Comparison of ENCODE assay signal across 1 cellular context in the genomic region with DNA sequence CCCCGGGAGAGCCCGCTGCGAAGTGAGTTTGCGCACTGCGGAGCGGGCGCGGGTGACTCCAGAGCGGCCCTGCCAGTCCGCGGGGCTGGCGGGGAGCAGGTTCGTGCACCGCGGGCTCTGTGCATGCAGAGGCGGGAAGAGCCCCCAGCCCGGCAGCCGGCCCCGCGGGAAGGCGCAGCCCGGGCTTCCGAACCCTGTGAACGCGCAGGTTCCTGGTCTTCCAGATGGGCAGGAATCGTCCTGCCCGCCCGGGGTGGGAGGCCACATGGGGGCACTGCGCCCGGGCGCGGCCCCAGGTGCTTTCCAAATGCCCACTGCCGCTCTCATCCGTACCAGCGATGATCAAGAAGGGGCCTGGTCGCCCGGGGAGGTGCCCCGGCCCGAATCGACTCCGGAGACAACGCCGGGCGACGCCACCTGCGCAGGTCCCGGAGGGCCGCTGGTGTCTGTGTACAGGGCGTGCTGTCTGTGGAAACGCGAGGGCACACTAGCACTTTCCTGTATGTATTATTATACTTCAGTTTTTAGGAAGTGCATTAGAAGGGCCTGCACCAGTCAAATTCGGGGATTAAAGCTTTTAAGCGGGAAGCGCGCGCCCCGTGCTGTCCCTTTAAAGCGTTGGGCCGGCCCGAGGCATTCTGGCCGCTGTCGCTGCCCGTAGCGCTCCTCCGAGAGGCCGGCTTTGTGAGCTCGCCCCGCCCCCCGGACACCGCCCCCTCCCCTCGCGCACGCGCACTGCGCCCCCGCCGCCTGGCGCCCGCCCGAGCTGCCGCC.
TF ChIP-seq lines count a peak whose summit lies in the region.

A gene (plus strand): TSS at position 740 of the 774 bp plus-strand sequence. CDS start 3,796 bp downstream, outside the sequence.

TF ChIP-seq in K562, 482 proteins besides CTCF, POLR2A, EP300 and RAD21 (continued from another document and continues in another):
- TF ChIP-seq, protein P1, sequence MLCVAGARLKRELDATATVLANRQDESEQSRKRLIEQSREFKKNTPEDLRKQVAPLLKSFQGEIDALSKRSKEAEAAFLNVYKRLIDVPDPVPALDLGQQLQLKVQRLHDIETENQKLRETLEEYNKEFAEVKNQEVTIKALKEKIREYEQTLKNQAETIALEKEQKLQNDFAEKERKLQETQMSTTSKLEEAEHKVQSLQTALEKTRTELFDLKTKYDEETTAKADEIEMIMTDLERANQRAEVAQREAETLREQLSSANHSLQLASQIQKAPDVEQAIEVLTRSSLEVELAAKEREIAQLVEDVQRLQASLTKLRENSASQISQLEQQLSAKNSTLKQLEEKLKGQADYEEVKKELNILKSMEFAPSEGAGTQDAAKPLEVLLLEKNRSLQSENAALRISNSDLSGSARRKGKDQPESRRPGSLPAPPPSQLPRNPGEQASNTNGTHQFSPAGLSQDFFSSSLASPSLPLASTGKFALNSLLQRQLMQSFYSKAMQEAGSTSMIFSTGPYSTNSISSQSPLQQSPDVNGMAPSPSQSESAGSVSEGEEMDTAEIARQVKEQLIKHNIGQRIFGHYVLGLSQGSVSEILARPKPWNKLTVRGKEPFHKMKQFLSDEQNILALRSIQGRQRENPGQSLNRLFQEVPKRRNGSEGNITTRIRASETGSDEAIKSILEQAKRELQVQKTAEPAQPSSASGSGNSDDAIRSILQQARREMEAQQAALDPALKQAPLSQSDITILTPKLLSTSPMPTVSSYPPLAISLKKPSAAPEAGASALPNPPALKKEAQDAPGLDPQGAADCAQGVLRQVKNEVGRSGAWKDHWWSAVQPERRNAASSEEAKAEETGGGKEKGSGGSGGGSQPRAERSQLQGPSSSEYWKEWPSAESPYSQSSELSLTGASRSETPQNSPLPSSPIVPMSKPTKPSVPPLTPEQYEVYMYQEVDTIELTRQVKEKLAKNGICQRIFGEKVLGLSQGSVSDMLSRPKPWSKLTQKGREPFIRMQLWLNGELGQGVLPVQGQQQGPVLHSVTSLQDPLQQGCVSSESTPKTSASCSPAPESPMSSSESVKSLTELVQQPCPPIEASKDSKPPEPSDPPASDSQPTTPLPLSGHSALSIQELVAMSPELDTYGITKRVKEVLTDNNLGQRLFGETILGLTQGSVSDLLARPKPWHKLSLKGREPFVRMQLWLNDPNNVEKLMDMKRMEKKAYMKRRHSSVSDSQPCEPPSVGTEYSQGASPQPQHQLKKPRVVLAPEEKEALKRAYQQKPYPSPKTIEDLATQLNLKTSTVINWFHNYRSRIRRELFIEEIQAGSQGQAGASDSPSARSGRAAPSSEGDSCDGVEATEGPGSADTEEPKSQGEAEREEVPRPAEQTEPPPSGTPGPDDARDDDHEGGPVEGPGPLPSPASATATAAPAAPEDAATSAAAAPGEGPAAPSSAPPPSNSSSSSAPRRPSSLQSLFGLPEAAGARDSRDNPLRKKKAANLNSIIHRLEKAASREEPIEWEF (CRISPR knock-in tag; IDR thresholded peaks at IDR 0.05), result no peak
- TF ChIP-seq SLC30A9 (CRISPR knock-in tag; IDR thresholded peaks at IDR 0.05) (no peak), MTA1 (IDR thresholded peaks at IDR 0.05; ENCODE audit: borderline replicate concordance) (no peak), NFIC (IDR thresholded peaks at IDR 0.05) (peak; percentile 20; the same call in 1 of the 2 replicates), JUND (IDR thresholded peaks at IDR 0.05; ENCODE audit: borderline replicate concordance, low read depth, low read length) (0 out of 2 replicates have a peak, but pooled peaks have one; percentile 8), JUND (tag; IDR thresholded peaks at IDR 0.05; ENCODE audit: borderline replicate concordance, low read depth, low read length) (no peak), TAL1 (IDR thresholded peaks at IDR 0.05) (no peak), HCFC1 (IDR thresholded peaks at IDR 0.05; ENCODE audit: low read depth, low read length) (peak; percentile 57), DMBX1 (CRISPR knock-in tag; IDR thresholded peaks at IDR 0.05; ENCODE audit: borderline replicate concordance) (no peak), PHF8 (IDR thresholded peaks at IDR 0.05; ENCODE audit: borderline replicate concordance, low read length) (peak; percentile 78), EHMT2 (IDR thresholded peaks at IDR 0.05) (no peak), HDAC3 (IDR thresholded peaks at IDR 0.05; ENCODE audit: borderline replicate concordance, partially characterized antibody) (no peak), MAFG (tag; conservative IDR thresholded peaks at IDR 0.05) (no peak), RNF2 (IDR thresholded peaks at IDR 0.05) (no peak), ZNF785 (CRISPR knock-in tag; IDR thresholded peaks at IDR 0.05) (no peak), HNRNPH1 (optimal IDR thresholded peaks at IDR 0.05; ENCODE audit: low read depth, low read length) (no peak), SMC3 (conservative IDR thresholded peaks at IDR 0.05; ENCODE audit: insufficient read depth, low read depth, low read length) (no peak), MXI1 (IDR thresholded peaks at IDR 0.05; ENCODE audit: low read depth, low read length) (no peak), CBX2 (IDR thresholded peaks at IDR 0.05; ENCODE audit: insufficient read depth, low read length, poor library complexity, severe bottlenecking) (no peak), MCM3 (IDR thresholded peaks at IDR 0.05) (no peak), TAF9B (IDR thresholded peaks at IDR 0.05; ENCODE audit: partially characterized antibody) (peak; percentile 51), KDM2B (CRISPR knock-in tag; IDR thresholded peaks at IDR 0.05) (no peak), KDM1A (IDR thresholded peaks at IDR 0.05) (no peak), ZBTB8A (IDR thresholded peaks at IDR 0.05; ENCODE audit: partially characterized antibody) (no peak), PRPF4 (IDR thresholded peaks at IDR 0.05; ENCODE audit: insufficient read depth, low read depth, low read length, poor library complexity, severe bottlenecking) (no peak), TBL1XR1 (IDR thresholded peaks at IDR 0.05; ENCODE audit: low read length in 2 of 2) (no peak), L3MBTL2 (IDR thresholded peaks at IDR 0.05) (peak; percentile 73), DACH1 (IDR thresholded peaks at IDR 0.05; ENCODE audit: partially characterized antibody) (no peak), TRIM24 (IDR thresholded peaks at IDR 0.05) (no peak), TAF7 (tag; IDR thresholded peaks at IDR 0.05) (peak; percentile 64; the same call in 1 of the 2 replicates), CBX1 (IDR thresholded peaks at IDR 0.05; ENCODE audit: low read depth) (no peak), HEY1 (CRISPR knock-in tag; IDR thresholded peaks at IDR 0.05; ENCODE audit: borderline replicate concordance) (no peak), ZKSCAN3 (CRISPR knock-in tag; IDR thresholded peaks at IDR 0.05) (no peak), GTF2E2 (tag; IDR thresholded peaks at IDR 0.05) (peak; percentile 70), ZNF311 (CRISPR knock-in tag; IDR thresholded peaks at IDR 0.05) (no peak), TCF3 (CRISPR knock-in tag; IDR thresholded peaks at IDR 0.05) (no peak), HNRNPK (IDR thresholded peaks at IDR 0.05; ENCODE audit: low read depth, low read length, poor library complexity, severe bottlenecking) (no peak), ZC3H11A (IDR thresholded peaks at IDR 0.05; ENCODE audit: low read depth, low read length) (no peak)
- TF ChIP-seq, protein P2, sequence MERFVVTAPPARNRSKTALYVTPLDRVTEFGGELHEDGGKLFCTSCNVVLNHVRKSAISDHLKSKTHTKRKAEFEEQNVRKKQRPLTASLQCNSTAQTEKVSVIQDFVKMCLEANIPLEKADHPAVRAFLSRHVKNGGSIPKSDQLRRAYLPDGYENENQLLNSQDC (CRISPR knock-in tag; IDR thresholded peaks at IDR 0.05), result no peak
- TF ChIP-seq, protein P3, sequence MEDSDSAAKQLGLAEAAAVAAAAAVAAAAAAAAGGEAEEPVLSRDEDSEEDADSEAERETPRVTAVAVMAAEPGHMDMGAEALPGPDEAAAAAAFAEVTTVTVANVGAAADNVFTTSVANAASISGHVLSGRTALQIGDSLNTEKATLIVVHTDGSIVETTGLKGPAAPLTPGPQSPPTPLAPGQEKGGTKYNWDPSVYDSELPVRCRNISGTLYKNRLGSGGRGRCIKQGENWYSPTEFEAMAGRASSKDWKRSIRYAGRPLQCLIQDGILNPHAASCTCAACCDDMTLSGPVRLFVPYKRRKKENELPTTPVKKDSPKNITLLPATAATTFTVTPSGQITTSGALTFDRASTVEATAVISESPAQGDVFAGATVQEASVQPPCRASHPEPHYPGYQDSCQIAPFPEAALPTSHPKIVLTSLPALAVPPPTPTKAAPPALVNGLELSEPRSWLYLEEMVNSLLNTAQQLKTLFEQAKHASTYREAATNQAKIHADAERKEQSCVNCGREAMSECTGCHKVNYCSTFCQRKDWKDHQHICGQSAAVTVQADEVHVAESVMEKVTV (CRISPR knock-in tag; IDR thresholded peaks at IDR 0.05), result no peak
- TF ChIP-seq, protein P4, sequence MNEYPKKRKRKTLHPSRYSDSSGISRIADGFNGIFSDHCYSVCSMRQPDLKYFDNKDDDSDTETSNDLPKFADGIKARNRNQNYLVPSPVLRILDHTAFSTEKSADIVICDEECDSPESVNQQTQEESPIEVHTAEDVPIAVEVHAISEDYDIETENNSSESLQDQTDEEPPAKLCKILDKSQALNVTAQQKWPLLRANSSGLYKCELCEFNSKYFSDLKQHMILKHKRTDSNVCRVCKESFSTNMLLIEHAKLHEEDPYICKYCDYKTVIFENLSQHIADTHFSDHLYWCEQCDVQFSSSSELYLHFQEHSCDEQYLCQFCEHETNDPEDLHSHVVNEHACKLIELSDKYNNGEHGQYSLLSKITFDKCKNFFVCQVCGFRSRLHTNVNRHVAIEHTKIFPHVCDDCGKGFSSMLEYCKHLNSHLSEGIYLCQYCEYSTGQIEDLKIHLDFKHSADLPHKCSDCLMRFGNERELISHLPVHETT (CRISPR knock-in tag; conservative IDR thresholded peaks at IDR 0.05 in 1 of 2, IDR thresholded peaks at IDR 0.05 in 1 of 2), result no peak
- TF ChIP-seq, protein P5, sequence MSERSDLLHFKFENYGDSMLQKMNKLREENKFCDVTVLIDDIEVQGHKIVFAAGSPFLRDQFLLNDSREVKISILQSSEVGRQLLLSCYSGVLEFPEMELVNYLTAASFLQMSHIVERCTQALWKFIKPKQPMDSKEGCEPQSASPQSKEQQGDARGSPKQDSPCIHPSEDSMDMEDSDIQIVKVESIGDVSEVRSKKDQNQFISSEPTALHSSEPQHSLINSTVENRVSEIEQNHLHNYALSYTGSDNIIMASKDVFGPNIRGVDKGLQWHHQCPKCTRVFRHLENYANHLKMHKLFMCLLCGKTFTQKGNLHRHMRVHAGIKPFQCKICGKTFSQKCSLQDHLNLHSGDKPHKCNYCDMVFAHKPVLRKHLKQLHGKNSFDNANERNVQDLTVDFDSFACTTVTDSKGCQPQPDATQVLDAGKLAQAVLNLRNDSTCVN (CRISPR knock-in tag; IDR thresholded peaks at IDR 0.05), result no peak
- TF ChIP-seq, protein P6, sequence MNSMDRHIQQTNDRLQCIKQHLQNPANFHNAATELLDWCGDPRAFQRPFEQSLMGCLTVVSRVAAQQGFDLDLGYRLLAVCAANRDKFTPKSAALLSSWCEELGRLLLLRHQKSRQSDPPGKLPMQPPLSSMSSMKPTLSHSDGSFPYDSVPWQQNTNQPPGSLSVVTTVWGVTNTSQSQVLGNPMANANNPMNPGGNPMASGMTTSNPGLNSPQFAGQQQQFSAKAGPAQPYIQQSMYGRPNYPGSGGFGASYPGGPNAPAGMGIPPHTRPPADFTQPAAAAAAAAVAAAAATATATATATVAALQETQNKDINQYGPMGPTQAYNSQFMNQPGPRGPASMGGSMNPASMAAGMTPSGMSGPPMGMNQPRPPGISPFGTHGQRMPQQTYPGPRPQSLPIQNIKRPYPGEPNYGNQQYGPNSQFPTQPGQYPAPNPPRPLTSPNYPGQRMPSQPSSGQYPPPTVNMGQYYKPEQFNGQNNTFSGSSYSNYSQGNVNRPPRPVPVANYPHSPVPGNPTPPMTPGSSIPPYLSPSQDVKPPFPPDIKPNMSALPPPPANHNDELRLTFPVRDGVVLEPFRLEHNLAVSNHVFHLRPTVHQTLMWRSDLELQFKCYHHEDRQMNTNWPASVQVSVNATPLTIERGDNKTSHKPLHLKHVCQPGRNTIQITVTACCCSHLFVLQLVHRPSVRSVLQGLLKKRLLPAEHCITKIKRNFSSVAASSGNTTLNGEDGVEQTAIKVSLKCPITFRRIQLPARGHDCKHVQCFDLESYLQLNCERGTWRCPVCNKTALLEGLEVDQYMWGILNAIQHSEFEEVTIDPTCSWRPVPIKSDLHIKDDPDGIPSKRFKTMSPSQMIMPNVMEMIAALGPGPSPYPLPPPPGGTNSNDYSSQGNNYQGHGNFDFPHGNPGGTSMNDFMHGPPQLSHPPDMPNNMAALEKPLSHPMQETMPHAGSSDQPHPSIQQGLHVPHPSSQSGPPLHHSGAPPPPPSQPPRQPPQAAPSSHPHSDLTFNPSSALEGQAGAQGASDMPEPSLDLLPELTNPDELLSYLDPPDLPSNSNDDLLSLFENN (IDR thresholded peaks at IDR 0.05; ENCODE audit: low read depth in 2 of 2, low read length in 2 of 2), result no peak
- TF ChIP-seq, protein P7, sequence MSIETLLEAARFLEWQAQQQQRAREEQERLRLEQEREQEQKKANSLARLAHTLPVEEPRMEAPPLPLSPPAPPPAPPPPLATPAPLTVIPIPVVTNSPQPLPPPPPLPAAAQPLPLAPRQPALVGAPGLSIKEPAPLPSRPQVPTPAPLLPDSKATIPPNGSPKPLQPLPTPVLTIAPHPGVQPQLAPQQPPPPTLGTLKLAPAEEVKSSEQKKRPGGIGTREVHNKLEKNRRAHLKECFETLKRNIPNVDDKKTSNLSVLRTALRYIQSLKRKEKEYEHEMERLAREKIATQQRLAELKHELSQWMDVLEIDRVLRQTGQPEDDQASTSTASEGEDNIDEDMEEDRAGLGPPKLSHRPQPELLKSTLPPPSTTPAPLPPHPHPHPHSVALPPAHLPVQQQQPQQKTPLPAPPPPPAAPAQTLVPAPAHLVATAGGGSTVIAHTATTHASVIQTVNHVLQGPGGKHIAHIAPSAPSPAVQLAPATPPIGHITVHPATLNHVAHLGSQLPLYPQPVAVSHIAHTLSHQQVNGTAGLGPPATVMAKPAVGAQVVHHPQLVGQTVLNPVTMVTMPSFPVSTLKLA (conservative IDR thresholded peaks at IDR 0.05), result peak; percentile 42 to 76; a peak in 2 of 4 replicates
- TF ChIP-seq, protein P8, sequence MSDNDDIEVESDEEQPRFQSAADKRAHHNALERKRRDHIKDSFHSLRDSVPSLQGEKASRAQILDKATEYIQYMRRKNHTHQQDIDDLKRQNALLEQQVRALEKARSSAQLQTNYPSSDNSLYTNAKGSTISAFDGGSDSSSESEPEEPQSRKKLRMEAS (CRISPR knock-in tag; IDR thresholded peaks at IDR 0.05), result peak; percentile 82
- TF ChIP-seq, protein P9, sequence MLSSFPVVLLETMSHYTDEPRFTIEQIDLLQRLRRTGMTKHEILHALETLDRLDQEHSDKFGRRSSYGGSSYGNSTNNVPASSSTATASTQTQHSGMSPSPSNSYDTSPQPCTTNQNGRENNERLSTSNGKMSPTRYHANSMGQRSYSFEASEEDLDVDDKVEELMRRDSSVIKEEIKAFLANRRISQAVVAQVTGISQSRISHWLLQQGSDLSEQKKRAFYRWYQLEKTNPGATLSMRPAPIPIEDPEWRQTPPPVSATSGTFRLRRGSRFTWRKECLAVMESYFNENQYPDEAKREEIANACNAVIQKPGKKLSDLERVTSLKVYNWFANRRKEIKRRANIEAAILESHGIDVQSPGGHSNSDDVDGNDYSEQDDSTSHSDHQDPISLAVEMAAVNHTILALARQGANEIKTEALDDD (IDR thresholded peaks at IDR 0.05), result no peak
